21 cellular contexts compared by ENCODE assay signal in the genomic region with DNA sequence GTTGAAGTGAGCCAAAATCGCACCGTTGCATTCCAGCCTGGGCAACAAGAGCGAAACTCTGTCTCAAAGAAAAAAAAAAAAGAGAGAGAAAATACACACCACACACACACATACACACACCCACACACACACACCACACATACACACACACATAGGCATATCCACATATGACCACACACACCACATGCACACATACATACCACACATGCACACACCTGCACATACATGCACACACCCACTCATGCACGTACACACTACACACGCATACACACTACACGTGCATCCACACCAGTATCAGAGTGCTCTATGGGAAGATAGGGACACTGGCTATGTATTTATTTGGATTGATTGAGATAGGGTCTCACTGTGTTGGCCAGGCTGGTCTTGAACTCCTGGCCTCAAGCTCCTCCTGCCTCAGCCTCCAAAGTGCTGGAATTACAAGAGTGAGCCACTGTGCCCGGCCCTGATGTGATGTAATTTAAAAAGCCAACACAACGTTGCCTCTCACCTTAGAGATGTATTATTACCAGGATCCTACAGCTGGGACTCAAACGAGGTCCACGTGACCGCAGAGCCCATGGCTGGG. TPM values are rescaled to one million over a fixed set of nuclear protein-coding genes. Genes with fewer than 3 reads are reported as not detected.
"Had no signal": no experiment of that assay in that cellular context is flagged by ENCODE, and none has a peak within 500 bp of the region (broad histone marks: within the 10 kb centered on the region; RNA-seq: fewer than 3 reads in every experiment).

No MANE protein-coding gene starts in this region.

- H3K27me3 ChIP-seq: dorsolateral prefrontal cortex, gastrocnemius medialis, neutrophil, suprapubic skin, transverse colon had no signal

- H3K9ac ChIP-seq: parathyroid adenoma had no signal

- H3K36me3 ChIP-seq: gastrocnemius medialis, lower lobe of right lung, transverse colon had no signal

- H3K4me2 ChIP-seq: smooth muscle cell had no signal

- ATAC-seq: gastrocnemius medialis; left ventricle myocardium superior; lower lobe of right lung; natural killer cell treated with Interleukin-12 subunit alpha and Interleukin-12 subunit beta and Interleukin-15 and Interleukin-18, amount 100 ng/mL, for 72 hours; sciatic nerve; stimulated activated naive CD8-positive, alpha-beta T cell treated with anti-CD3 and anti-CD28 coated beads, Interleukin-15, amount 100 ng/mL, for 72 hours had no signal

- H3K4me1 ChIP-seq: gastrocnemius medialis, lower lobe of right lung, parathyroid adenoma, suprapubic skin, transverse colon had no signal

- H2AFZ ChIP-seq: parathyroid adenoma had no signal

- DNase-seq: dorsolateral prefrontal cortex; effector CD4-positive, alpha-beta T cell; gastrocnemius medialis; head of caudate nucleus; left ventricle myocardium superior; lower lobe of right lung; stimulated activated CD4-positive, alpha-beta T cell treated with anti-CD3 and anti-CD28 coated beads, Interleukin-12 subunit alpha, Interleukin-12 subunit beta, amount 100 ng/mL, for 4 hours; stimulated activated CD4-positive, alpha-beta T cell treated with anti-CD3 and anti-CD28 coated beads, Interleukin-1b, Interleukin-23, amount 100 ng/mL, for 48 hours; stimulated activated CD4-positive, alpha-beta T cell treated with anti-CD3 and anti-CD28 coated beads, Interleukin-4, amount 100 ng/mL, for 1 hour; stimulated activated CD8-positive, alpha-beta memory T cell treated with anti-CD3 and anti-CD28 coated beads, Interleukin-4, amount 100 ng/mL, for 48 hours; stimulated activated naive CD4-positive, alpha-beta T cell; stimulated activated naive CD8-positive, alpha-beta T cell treated with anti-CD3 and anti-CD28 coated beads, Interleukin-15, amount 100 ng/mL, for 72 hours; transverse colon had no signal

- H3K27ac ChIP-seq: dorsolateral prefrontal cortex, gastrocnemius medialis, lower lobe of right lung, neutrophil, parathyroid adenoma, suprapubic skin, transverse colon had no signal

- H3K79me2 ChIP-seq: parathyroid adenoma had no signal

- FAIRE-seq: colon, keratinocyte had no signal

- H3K9me3 ChIP-seq: gastrocnemius medialis, lower lobe of right lung, neutrophil, suprapubic skin, transverse colon had no signal

- H3K4me3 ChIP-seq: dorsolateral prefrontal cortex, gastrocnemius medialis, lower lobe of right lung, smooth muscle cell, suprapubic skin, transverse colon had no signal

RNA-seq across cellular contexts. Expression of a gene that starts 44.4 kb away (rescaled TPM):
- total RNA-seq: natural killer cell treated with Interleukin-12 subunit alpha and Interleukin-12 subunit beta and Interleukin-15 and Interleukin-18, amount 100 ng/mL, for 72 hours had no signal
